In genomic region chr11:28447226-28447625, GRCh38 we compare ENCODE assay signal across 22 cellular contexts.
A peak's percentile ranks its signal among the peaks of the same experiment; 100 is the strongest.
DNase-seq lines count a peak whose midpoint lies in the region; ATAC-seq and TF ChIP-seq lines count a peak whose summit lies in the region.
"Had no signal": no experiment of that assay in that cellular context is flagged by ENCODE, and none has a peak within 500 bp of the region (broad histone marks: within the 10 kb centered on the region; RNA-seq: fewer than 3 reads in every experiment).

No MANE protein-coding gene starts in this region.

- no peak overlapping the region for H3K27ac Mint-ChIP-seq in CD8-positive, alpha-beta T cell
- H3K27ac Mint-ChIP-seq: activated naive CD4-positive, alpha-beta T cell treated with anti-CD3 and anti-CD28 coated beads, Interleukin-2, amount 50 U/mL, for 24 hours; brain; CD8-positive, alpha-beta memory T cell; stimulated activated naive CD8-positive, alpha-beta T cell treated with anti-CD3 and anti-CD28 coated beads, Interleukin-15, amount 100 ng/mL, for 72 hours had no signal

- H3K27me3 Mint-ChIP-seq in CD8-positive, alpha-beta T cell (ENCODE audit: low read depth) = no peaks in the 10 kb centered on the region
- H3K27me3 Mint-ChIP-seq: activated naive CD4-positive, alpha-beta T cell treated with anti-CD3 and anti-CD28 coated beads, Interleukin-2, amount 50 U/mL, for 24 hours; CD8-positive, alpha-beta memory T cell; stimulated activated naive CD8-positive, alpha-beta T cell treated with anti-CD3 and anti-CD28 coated beads, Interleukin-15, amount 100 ng/mL, for 72 hours had no signal

- DNase-seq in Daoy (ENCODE audit: low read depth) (peak; percentile 40), M059J (ENCODE audit: low read depth) (peak; percentile 64), fibroblast of lung (ENCODE audit: low read depth in 2 of 2) (peak; percentile 7 to 71), myocyte (ENCODE audit: low read depth) (peak; percentile 32), cerebellar nuclear complex (lab: John Stamatoyannopoulos, UW) (no peak), ureter (ENCODE audit: low spot score) (no peak)
- DNase-seq in CD8-positive, alpha-beta T cell = no peak
- no peak for DNase-seq in activated CD4-positive, alpha-beta T cell treated with anti-CD3 and anti-CD28 coated beads for 4 hours
- DNase-seq: activated T-cell treated with anti-CD3 and anti-CD28 coated beads, Interleukin-2, amount 50 U/mL, for 4 hours; CD8-positive, alpha-beta memory T cell; cortex of kidney; DMS79; left ventricle myocardium superior; NCI-H1417; NCI-H2107; NCI-H524 treated with DMSO at 0.1 percent for 48 hours; stimulated activated CD4-positive, alpha-beta T cell treated with anti-CD3 and anti-CD28 coated beads, Interleukin-4, amount 100 ng/mL, for 1 hour; stimulated activated naive CD8-positive, alpha-beta T cell treated with anti-CD3 and anti-CD28 coated beads, Interleukin-15, amount 100 ng/mL, for 72 hours had no signal

- no peak overlapping the region for H3K27ac ChIP-seq in fibroblast of lung (ENCODE audit: insufficient read depth, low read length)
- no peak overlapping the region for H3K27ac ChIP-seq in CD8-positive, alpha-beta T cell (ENCODE audit: low read depth, low read length)
- H3K27ac ChIP-seq: tibial nerve had no signal

- no peak for TF ChIP-seq CTCF in fibroblast of lung (conservative IDR thresholded peaks at IDR 0.05 in 1 of 2, IDR thresholded peaks at IDR 0.05 in 1 of 2; ENCODE audit: low read depth in 1 of 2, low read length in 2 of 2)
- no peak for TF ChIP-seq CTCF in CD8-positive, alpha-beta T cell (IDR thresholded peaks at IDR 0.05)

- no peak overlapping the region for H3K4me3 Mint-ChIP-seq in CD8-positive, alpha-beta T cell
- H3K4me3 Mint-ChIP-seq: activated naive CD4-positive, alpha-beta T cell treated with anti-CD3 and anti-CD28 coated beads, Interleukin-2, amount 50 U/mL, for 24 hours; activated T-cell treated with anti-CD3 and anti-CD28 coated beads, Interleukin-2, amount 50 U/mL, for 4 hours; brain; CD8-positive, alpha-beta memory T cell; neural crest cell; stimulated activated naive CD8-positive, alpha-beta T cell treated with anti-CD3 and anti-CD28 coated beads, Interleukin-15, amount 100 ng/mL, for 72 hours had no signal

- no peaks in the 10 kb centered on the region for H3K79me2 ChIP-seq in fibroblast of lung (ENCODE audit: control insufficient read depth, insufficient read depth, low read length)

- H2AFZ ChIP-seq in fibroblast of lung (ENCODE audit: low read length) = no peak overlapping the region

- H3K36me3 ChIP-seq in fibroblast of lung (ENCODE audit: control insufficient read depth, insufficient read depth, low read length) = no peaks in the 10 kb centered on the region
- H3K36me3 ChIP-seq in CD8-positive, alpha-beta T cell (ENCODE audit: insufficient read depth, low read length) = no peaks in the 10 kb centered on the region
- H3K36me3 ChIP-seq: tibial nerve had no signal

- no peak overlapping the region for H3K4me3 ChIP-seq in fibroblast of lung (replicated peaks in 1 of 4; ENCODE audit: control extremely low read depth in 1 of 4, insufficient read depth in 1 of 4, low read depth in 3 of 4, low read length in 4 of 4)
- H3K4me3 ChIP-seq in CD8-positive, alpha-beta T cell (ENCODE audit: low read depth, low read length) = no peak overlapping the region
- H3K4me3 ChIP-seq: tibial nerve had no signal

- no peak overlapping the region for H3K4me2 ChIP-seq in fibroblast of lung (ENCODE audit: extremely low read depth, insufficient read depth, low read length)

- no peaks in the 10 kb centered on the region for H3K27me3 ChIP-seq in fibroblast of lung (ENCODE audit: control insufficient read depth, insufficient read depth, low read length)
- no peaks in the 10 kb centered on the region for H3K27me3 ChIP-seq in CD8-positive, alpha-beta T cell (ENCODE audit: insufficient read depth, low read length)
- H3K27me3 ChIP-seq: tibial nerve had no signal

- H3K9me3 Mint-ChIP-seq in CD8-positive, alpha-beta T cell = peaks cover 2% of the 10 kb centered on the region
- H3K9me3 Mint-ChIP-seq: activated naive CD4-positive, alpha-beta T cell treated with anti-CD3 and anti-CD28 coated beads, Interleukin-2, amount 50 U/mL, for 24 hours; activated T-cell treated with anti-CD3 and anti-CD28 coated beads, Interleukin-2, amount 50 U/mL, for 4 hours; brain; neural crest cell; stimulated activated naive CD8-positive, alpha-beta T cell treated with anti-CD3 and anti-CD28 coated beads, Interleukin-15, amount 100 ng/mL, for 72 hours had no signal

- no peaks in the 10 kb centered on the region for H3K9me3 ChIP-seq in fibroblast of lung (ENCODE audit: control insufficient read depth, insufficient read depth, low read depth, low read length)
- H3K9me3 ChIP-seq in CD8-positive, alpha-beta T cell (ENCODE audit: low read length) = no peaks in the 10 kb centered on the region
- H3K9me3 ChIP-seq: tibial nerve had no signal

- POLR2A ChIA-PET in CD8-positive, alpha-beta T cell (lab: Charles Lee) = no interaction called here

- no peak overlapping the region for H3K9ac ChIP-seq in fibroblast of lung (ENCODE audit: insufficient read depth, low read length)

- no peaks in the 10 kb centered on the region for H4K20me1 ChIP-seq in fibroblast of lung (ENCODE audit: control insufficient read depth, extremely low read depth, insufficient read depth, low read length)

- no peaks in the 10 kb centered on the region for H3K4me1 Mint-ChIP-seq in CD8-positive, alpha-beta T cell (ENCODE audit: low read depth)
- H3K4me1 Mint-ChIP-seq: activated naive CD4-positive, alpha-beta T cell treated with anti-CD3 and anti-CD28 coated beads, Interleukin-2, amount 50 U/mL, for 24 hours; brain; CD8-positive, alpha-beta memory T cell; neural crest cell; stimulated activated naive CD8-positive, alpha-beta T cell treated with anti-CD3 and anti-CD28 coated beads, Interleukin-15, amount 100 ng/mL, for 72 hours had no signal

- intact Hi-C loops in CD8-positive, alpha-beta T cell (cut with DNase I, micrococcal nuclease) = no loop called here

- H3K4me1 ChIP-seq in fibroblast of lung (ENCODE audit: control insufficient read depth, extremely low read depth, insufficient read depth, low read length) = no peaks in the 10 kb centered on the region
- H3K4me1 ChIP-seq in CD8-positive, alpha-beta T cell (ENCODE audit: insufficient read depth, low read length) = no peaks in the 10 kb centered on the region
- H3K4me1 ChIP-seq: tibial nerve had no signal

- no peaks in the 10 kb centered on the region for H3K36me3 Mint-ChIP-seq in CD8-positive, alpha-beta T cell
- H3K36me3 Mint-ChIP-seq: activated naive CD4-positive, alpha-beta T cell treated with anti-CD3 and anti-CD28 coated beads, Interleukin-2, amount 50 U/mL, for 24 hours; brain; CD8-positive, alpha-beta memory T cell had no signal

- CTCF ChIA-PET in CD8-positive, alpha-beta T cell (lab: Charles Lee) = no interaction called here

- no peak for ATAC-seq in CD8-positive, alpha-beta T cell
- ATAC-seq: activated T-cell treated with anti-CD3 and anti-CD28 coated beads, Interleukin-2, amount 50 U/mL, for 4 hours; left ventricle myocardium superior; stimulated activated naive CD8-positive, alpha-beta T cell treated with anti-CD3 and anti-CD28 coated beads, Interleukin-15, amount 100 ng/mL, for 72 hours had no signal

Comparison
In these comparisons a context has a peak if more than half of its experiments do, and no peak if none do; other contexts are left out.
1. DNase-seq: peak in Daoy (single experiment), M059J (single experiment), fibroblast of lung (2 of 2) and myocyte (single experiment); none in cerebellar nuclear complex (0 of 2), ureter (single experiment), CD8-positive, alpha-beta T cell (0 of 7) and activated CD4-positive, alpha-beta T cell treated with anti-CD3 and anti-CD28 coated beads for 4 hours (0 of 2).